Comparison of ENCODE assay signal across 1 cellular context in the genomic region with DNA sequence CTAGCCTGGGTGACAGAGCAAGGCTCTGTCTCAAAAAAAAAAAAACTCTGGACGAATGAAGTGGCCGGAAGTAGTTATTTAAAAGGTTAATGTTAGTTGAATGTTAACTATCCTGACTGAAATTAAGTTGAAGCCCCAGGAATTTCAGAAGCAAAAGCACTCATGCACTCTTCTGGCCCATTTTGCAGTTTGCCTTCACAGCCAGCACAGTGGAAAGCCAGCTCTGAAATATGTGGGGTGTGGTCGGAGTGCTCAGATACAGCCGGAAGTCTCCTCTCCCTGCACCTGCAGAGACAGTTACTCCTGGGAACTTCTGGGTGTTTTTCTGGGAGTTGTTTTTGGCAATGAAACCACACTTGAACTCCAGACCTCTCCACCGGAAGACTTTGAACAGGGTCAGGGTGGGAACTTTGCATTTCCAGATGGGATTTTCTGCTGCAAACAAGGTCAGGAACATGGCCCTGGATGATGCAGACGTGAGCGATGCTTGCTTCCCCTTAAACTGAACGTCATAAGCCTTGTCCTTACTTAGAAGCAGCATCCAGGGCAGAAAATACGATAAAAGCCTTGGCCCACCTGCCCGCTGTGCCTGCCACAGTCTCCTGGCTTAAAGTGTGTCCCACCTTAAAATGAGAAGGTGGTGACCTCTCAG.
TF ChIP-seq lines count a peak whose summit lies in the region.

No MANE protein-coding gene starts in this region.

TF ChIP-seq in liver, 16 proteins besides CTCF, POLR2A, EP300 and RAD21 (continued from another document):
- TF ChIP-seq, protein P1, sequence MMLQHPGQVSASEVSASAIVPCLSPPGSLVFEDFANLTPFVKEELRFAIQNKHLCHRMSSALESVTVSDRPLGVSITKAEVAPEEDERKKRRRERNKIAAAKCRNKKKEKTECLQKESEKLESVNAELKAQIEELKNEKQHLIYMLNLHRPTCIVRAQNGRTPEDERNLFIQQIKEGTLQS (IDR thresholded peaks at IDR 0.05) = no peak
- TF ChIP-seq, protein P2, sequence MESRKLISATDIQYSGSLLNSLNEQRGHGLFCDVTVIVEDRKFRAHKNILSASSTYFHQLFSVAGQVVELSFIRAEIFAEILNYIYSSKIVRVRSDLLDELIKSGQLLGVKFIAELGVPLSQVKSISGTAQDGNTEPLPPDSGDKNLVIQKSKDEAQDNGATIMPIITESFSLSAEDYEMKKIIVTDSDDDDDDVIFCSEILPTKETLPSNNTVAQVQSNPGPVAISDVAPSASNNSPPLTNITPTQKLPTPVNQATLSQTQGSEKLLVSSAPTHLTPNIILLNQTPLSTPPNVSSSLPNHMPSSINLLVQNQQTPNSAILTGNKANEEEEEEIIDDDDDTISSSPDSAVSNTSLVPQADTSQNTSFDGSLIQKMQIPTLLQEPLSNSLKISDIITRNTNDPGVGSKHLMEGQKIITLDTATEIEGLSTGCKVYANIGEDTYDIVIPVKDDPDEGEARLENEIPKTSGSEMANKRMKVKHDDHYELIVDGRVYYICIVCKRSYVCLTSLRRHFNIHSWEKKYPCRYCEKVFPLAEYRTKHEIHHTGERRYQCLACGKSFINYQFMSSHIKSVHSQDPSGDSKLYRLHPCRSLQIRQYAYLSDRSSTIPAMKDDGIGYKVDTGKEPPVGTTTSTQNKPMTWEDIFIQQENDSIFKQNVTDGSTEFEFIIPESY (IDR thresholded peaks at IDR 0.05) = no peak
- TF ChIP-seq HNF4A (conservative IDR thresholded peaks at IDR 0.05) = no peak
